Comparison of ENCODE assay signal across 28 cellular contexts in genomic region chr16:78605548-78606097, GRCh38.
A peak's percentile ranks its signal among the peaks of the same experiment; 100 is the strongest.
DNase-seq lines count a peak whose midpoint lies in the region; ATAC-seq and TF ChIP-seq lines count a peak whose summit lies in the region.
"Had no signal": no experiment of that assay in that cellular context is flagged by ENCODE, and none has a peak within 500 bp of the region (broad histone marks: within the 10 kb centered on the region; RNA-seq: fewer than 3 reads in every experiment).

No MANE protein-coding gene starts in this region.

- no peak overlapping the region for H2BK5ac ChIP-seq in H9 (ENCODE audit: insufficient read length, low read length)

- peaks cover 47 to 51% of the 10 kb centered on the region in 2 experiments for H3K4me1 Mint-ChIP-seq in H9

- no peak overlapping the region for H4K5ac ChIP-seq in H9 (ENCODE audit: insufficient read length, low read depth, low read length)

- H2AK5ac ChIP-seq in H9 (ENCODE audit: insufficient read length, low read length): no peak overlapping the region

- DNase-seq in Ammon's horn (ENCODE audit: low spot score): peak; percentile 8
- DNase-seq in H9: no peak
- DNase-seq in MV-4-11 (lab: John Stamatoyannopoulos, UW): no peak
- no peak for DNase-seq in psoas muscle
- DNase-seq: activated CD4-positive, alpha-beta T cell treated with anti-CD3 and anti-CD28 coated beads for 1 hour; activated CD8-positive, alpha-beta memory T cell treated with anti-CD3 and anti-CD28 coated beads for 24 hours; activated T-cell treated with anti-CD3 and anti-CD28 coated beads, Interleukin-2, amount 50 U/mL, for 48 hours; dorsolateral prefrontal cortex; foreskin fibroblast; GF-D8; KG1; kidney; mammary epithelial cell; naive B cell; NCI-H1694 treated with DMSO at 0.1 percent for 48 hours; NCI-H226; NCI-H82; OCI-M1; right lobe of liver; SHP77; stimulated activated naive CD8-positive, alpha-beta T cell treated with anti-CD3 and anti-CD28 coated beads, Interleukin-15, amount 100 ng/mL, for 72 hours; upper lobe of right lung had no signal

- no peaks in the 10 kb centered on the region for H3K79me1 ChIP-seq in H9 (ENCODE audit: insufficient read depth, low read depth, low read length, poor library complexity, severe bottlenecking)

- H3T11ph ChIP-seq in H9 (ENCODE audit: low read length): no peak overlapping the region

- no CpG with 5 or more reads among the region's 6 CpGs for WGBS in H9 (ENCODE audit: extremely low coverage, insufficient read length, low lambda C conversion rate)
- 69 to 71% methylated on average over 6 of the region's 6 CpGs for WGBS in gastroesophageal sphincter (ENCODE audit: low coverage in 1 of 2), 2 donors
- 89 to 96% (median 91%) methylated on average over 6 of the region's 6 CpGs for WGBS in psoas muscle, 3 donors

- H2BK20ac ChIP-seq in H9 (ENCODE audit: low read depth, low read length, poor library complexity, severe bottlenecking): no peak overlapping the region

- no peaks in the 10 kb centered on the region for H3K9me3 ChIP-seq in H9 (ENCODE audit: control insufficient read depth, low read depth, low read length)
- no peaks in the 10 kb centered on the region for H3K9me3 ChIP-seq in gastroesophageal sphincter
- no peaks in the 10 kb centered on the region for H3K9me3 ChIP-seq in parathyroid adenoma (ENCODE audit: control insufficient read depth, low read length)
- no peaks in the 10 kb centered on the region for H3K9me3 ChIP-seq in psoas muscle
- H3K9me3 ChIP-seq: right lobe of liver, upper lobe of right lung had no signal

- H2BK15ac ChIP-seq in H9 (ENCODE audit: low read depth, low read length): no peak overlapping the region

- TF ChIP-seq CTCF in H9 (conservative IDR thresholded peaks at IDR 0.05) (no peak), gastroesophageal sphincter (IDR thresholded peaks at IDR 0.05) (no peak), parathyroid adenoma (IDR thresholded peaks at IDR 0.05) (no peak), psoas muscle (IDR thresholded peaks at IDR 0.05) (no peak)

- no peak overlapping the region for H3K23ac ChIP-seq in H9 (ENCODE audit: insufficient read length, low read depth, low read length)

- H4K8ac ChIP-seq in H9 (replicated peaks; ENCODE audit: insufficient read length, low read depth, low read length): no peak overlapping the region

- no peak for TF ChIP-seq EP300 in gastroesophageal sphincter (IDR thresholded peaks at IDR 0.05)

- H3K27me3 ChIP-seq in H9 (ENCODE audit: insufficient read depth, low read length) (no peaks in the 10 kb centered on the region), gastroesophageal sphincter (no peaks in the 10 kb centered on the region), parathyroid adenoma (ENCODE audit: control insufficient read depth, insufficient read depth, low read length) (no peaks in the 10 kb centered on the region), psoas muscle (ENCODE audit: insufficient read depth in 3 of 3, low read length in 2 of 3) (no peaks in the 10 kb centered on the region)
- H3K27me3 ChIP-seq: dorsolateral prefrontal cortex, right lobe of liver, upper lobe of right lung had no signal

- no peak overlapping the region for H3K4me3 Mint-ChIP-seq in H9
- H3K4me3 Mint-ChIP-seq: activated naive CD4-positive, alpha-beta T cell treated with anti-CD3 and anti-CD28 coated beads, Interleukin-2, amount 50 U/mL, for 24 hours; central memory CD8-positive, alpha-beta T cell; stimulated activated naive CD8-positive, alpha-beta T cell treated with anti-CD3 and anti-CD28 coated beads, Interleukin-15, amount 100 ng/mL, for 72 hours had no signal

- H3K18ac ChIP-seq in H9 (ENCODE audit: insufficient read length, low read depth, low read length): no peak overlapping the region

- intact Hi-C loops in psoas muscle (cut with DNase I): no loop called here

- no peaks in the 10 kb centered on the region for H4K20me1 ChIP-seq in H9 (ENCODE audit: control insufficient read depth, insufficient read depth, insufficient read length)

- H3K14ac ChIP-seq in H9 (ENCODE audit: insufficient read depth, low read length): no peak overlapping the region

- no peak overlapping the region for H2BK120ac ChIP-seq in H9 (ENCODE audit: low read depth, low read length, poor library complexity, severe bottlenecking)

- H3K36me3 ChIP-seq in gastroesophageal sphincter (no peaks in the 10 kb centered on the region), parathyroid adenoma (ENCODE audit: control insufficient read depth, insufficient read depth, low read length) (no peaks in the 10 kb centered on the region), psoas muscle (ENCODE audit: insufficient read depth in 1 of 2, low read depth in 1 of 2) (no peaks in the 10 kb centered on the region)
- H3K36me3 ChIP-seq: right lobe of liver, upper lobe of right lung had no signal

- no peaks in the 10 kb centered on the region for H3K27me3 Mint-ChIP-seq in H9 (ENCODE audit: low read depth)
- H3K27me3 Mint-ChIP-seq: activated naive CD4-positive, alpha-beta T cell treated with anti-CD3 and anti-CD28 coated beads, Interleukin-2, amount 50 U/mL, for 24 hours; central memory CD8-positive, alpha-beta T cell; naive B cell; stimulated activated naive CD8-positive, alpha-beta T cell treated with anti-CD3 and anti-CD28 coated beads, Interleukin-15, amount 100 ng/mL, for 72 hours had no signal

- H3K27ac ChIP-seq in H9 (ENCODE audit: insufficient read length, low read depth, low read length) (peak overlapping the region; percentile 33), gastroesophageal sphincter (peak overlapping the region; percentile 2 to 69 (median 44)), parathyroid adenoma (peak overlapping the region; percentile 2), psoas muscle (no peak overlapping the region)
- H3K27ac ChIP-seq: C4-2B, dorsolateral prefrontal cortex, right lobe of liver, upper lobe of right lung had no signal

- peaks cover 15% of the 10 kb centered on the region for H3K4me1 ChIP-seq in H9 (ENCODE audit: insufficient read depth, low read length)
- H3K4me1 ChIP-seq in gastroesophageal sphincter: peaks cover 0 to 40% (median 8%) of the 10 kb centered on the region in 3 donors
- H3K4me1 ChIP-seq in parathyroid adenoma: peaks cover 16% of the 10 kb centered on the region
- H3K4me1 ChIP-seq in psoas muscle: no peaks in the 10 kb centered on the region
- H3K4me1 ChIP-seq: right lobe of liver, upper lobe of right lung had no signal

- no peak overlapping the region for H3K9ac ChIP-seq in H9 (ENCODE audit: extremely low read depth, insufficient read length, low read length)
- no peak overlapping the region for H3K9ac ChIP-seq in parathyroid adenoma

- H3K4me2 ChIP-seq in H9 (ENCODE audit: insufficient read depth, insufficient read length, low read length) (peak overlapping the region; percentile 16), parathyroid adenoma (ENCODE audit: low read length) (no peak overlapping the region)

- H3K79me2 ChIP-seq in H9 (ENCODE audit: insufficient read depth, low read length): no peaks in the 10 kb centered on the region
- no peaks in the 10 kb centered on the region for H3K79me2 ChIP-seq in parathyroid adenoma

- peak overlapping the region; percentile 47 to 94 (median 79); a peak in 3 of 7 replicates for H3K27ac Mint-ChIP-seq in H9
- H3K27ac Mint-ChIP-seq: activated naive CD4-positive, alpha-beta T cell treated with anti-CD3 and anti-CD28 coated beads, Interleukin-2, amount 50 U/mL, for 24 hours had no signal

- no peaks in the 10 kb centered on the region; a peak in 1 of 7 replicates for H3K36me3 Mint-ChIP-seq in H9 (ENCODE audit: insufficient read depth in 1 of 3, low read depth in 3 of 3)
- H3K36me3 Mint-ChIP-seq: activated naive CD4-positive, alpha-beta T cell treated with anti-CD3 and anti-CD28 coated beads, Interleukin-2, amount 50 U/mL, for 24 hours; naive B cell had no signal

- no peak overlapping the region for H3K4ac ChIP-seq in H9 (ENCODE audit: low read depth, low read length)

- no peaks in the 10 kb centered on the region for H3K23me2 ChIP-seq in H9 (ENCODE audit: insufficient read length, low read depth, low read length, poor library complexity, severe bottlenecking)

- H3K4me3 ChIP-seq in gastroesophageal sphincter (no peak overlapping the region), parathyroid adenoma (ENCODE audit: low read depth, low read length) (no peak overlapping the region), psoas muscle (no peak overlapping the region)
- H3K4me3 ChIP-seq: right lobe of liver, upper lobe of right lung had no signal

- H2BK12ac ChIP-seq in H9 (ENCODE audit: insufficient read length, low read depth, low read length): no peak overlapping the region

- peak; percentile 52 for ATAC-seq in gastroesophageal sphincter
- no peak for ATAC-seq in GM21526 (IDR thresholded peaks at IDR 0.05; ENCODE audit: low FRiP score, unreplicated experiment)
- no peak for ATAC-seq in psoas muscle
- ATAC-seq: right lobe of liver; stimulated activated naive CD8-positive, alpha-beta T cell treated with anti-CD3 and anti-CD28 coated beads, Interleukin-15, amount 100 ng/mL, for 72 hours; upper lobe of right lung had no signal

- no peak for TF ChIP-seq POLR2A in gastroesophageal sphincter (IDR thresholded peaks at IDR 0.05)

- no peaks in the 10 kb centered on the region for H3K9me3 Mint-ChIP-seq in H9
- H3K9me3 Mint-ChIP-seq: activated naive CD4-positive, alpha-beta T cell treated with anti-CD3 and anti-CD28 coated beads, Interleukin-2, amount 50 U/mL, for 24 hours; central memory CD8-positive, alpha-beta T cell; naive B cell; stimulated activated naive CD8-positive, alpha-beta T cell treated with anti-CD3 and anti-CD28 coated beads, Interleukin-15, amount 100 ng/mL, for 72 hours had no signal

- H2AFZ ChIP-seq in H9 (ENCODE audit: low read length) (no peak overlapping the region), parathyroid adenoma (no peak overlapping the region)

- H3K56ac ChIP-seq in H9 (ENCODE audit: insufficient read length, low read depth, low read length): no peak overlapping the region

- no peak overlapping the region for H4K91ac ChIP-seq in H9 (ENCODE audit: insufficient read length, low read depth, low read length)
